26 cellular contexts compared by ENCODE assay signal in the genomic region with DNA sequence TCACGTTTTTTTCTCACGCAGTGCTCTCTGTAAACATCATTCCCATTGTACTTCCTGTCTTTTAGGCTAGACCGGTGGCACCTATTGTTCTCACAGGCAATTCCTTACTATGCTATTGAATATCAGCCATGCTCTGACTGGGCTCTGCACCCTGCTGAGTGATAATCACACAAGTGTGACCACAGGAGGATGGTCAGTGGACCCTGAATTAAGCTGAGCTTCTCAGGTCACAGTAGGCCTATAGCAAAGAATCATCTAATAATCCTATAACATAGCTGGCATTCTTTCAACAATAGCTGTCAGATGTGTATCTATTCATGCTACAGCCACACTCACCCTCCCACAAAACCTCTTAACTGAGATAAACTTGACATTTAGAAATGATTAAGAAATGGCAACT.
A peak's percentile ranks its signal among the peaks of the same experiment; 100 is the strongest.
DNase-seq lines count a peak whose midpoint lies in the region; ATAC-seq lines count a peak whose summit lies in the region.
"Had no signal": no experiment of that assay in that cellular context is flagged by ENCODE, and none has a peak within 500 bp of the region (broad histone marks: within the 10 kb centered on the region; RNA-seq: fewer than 3 reads in every experiment).

No MANE protein-coding gene starts in this region.

- peaks cover 10 to 18% of the 10 kb centered on the region in 2 donors for H3K9me3 Mint-ChIP-seq in activated naive CD4-positive, alpha-beta T cell treated with anti-CD3 and anti-CD28 coated beads, Interleukin-2, amount 50 U/mL, for 72 hours
- H3K9me3 Mint-ChIP-seq: H9 had no signal

- H3K36me3 Mint-ChIP-seq in activated naive CD4-positive, alpha-beta T cell treated with anti-CD3 and anti-CD28 coated beads, Interleukin-2, amount 50 U/mL, for 72 hours = no peaks in the 10 kb centered on the region
- H3K36me3 Mint-ChIP-seq: activated naive CD8-positive, alpha-beta T cell; immature natural killer cell; natural killer cell treated with Interleukin-12 subunit alpha and Interleukin-12 subunit beta and Interleukin-15 and Interleukin-18, amount 100 ng/mL, for 72 hours; stimulated activated memory B cell treated with anti-CD40 and anti-IgM and Interleukin-4, amounts not matched to agents 10 μg/mL and 1 μg/mL and 100 μg/mL, for 72 hours had no signal

- H3K27ac Mint-ChIP-seq in activated naive CD4-positive, alpha-beta T cell treated with anti-CD3 and anti-CD28 coated beads, Interleukin-2, amount 50 U/mL, for 72 hours = no peak overlapping the region
- H3K27ac Mint-ChIP-seq: activated CD4-positive, alpha-beta T cell treated with anti-CD3 and anti-CD28 coated beads for 36 hours; activated naive CD8-positive, alpha-beta T cell; immature natural killer cell; natural killer cell treated with Interleukin-12 subunit alpha and Interleukin-12 subunit beta and Interleukin-15 and Interleukin-18, amount 100 ng/mL, for 72 hours; stimulated activated memory B cell treated with anti-CD40 and anti-IgM and Interleukin-4, amounts not matched to agents 10 μg/mL and 1 μg/mL and 100 μg/mL, for 72 hours had no signal

- ATAC-seq in activated naive CD4-positive, alpha-beta T cell treated with anti-CD3 and anti-CD28 coated beads, Interleukin-2, amount 50 U/mL, for 72 hours = no peak
- ATAC-seq in HG02759 (IDR thresholded peaks at IDR 0.05; ENCODE audit: unreplicated experiment) = no peak
- ATAC-seq in GM21723 (IDR thresholded peaks at IDR 0.05; ENCODE audit: unreplicated experiment) = no peak
- ATAC-seq: activated CD4-positive, alpha-beta T cell treated with anti-CD3 and anti-CD28 coated beads for 36 hours; gastrocnemius medialis; natural killer cell treated with Interleukin-12 subunit alpha and Interleukin-12 subunit beta and Interleukin-15 and Interleukin-18, amount 100 ng/mL, for 72 hours; Right ventricle myocardium inferior; stimulated activated memory B cell treated with anti-CD40 and anti-IgM and Interleukin-4, amounts not matched to agents 10 μg/mL and 1 μg/mL and 100 μg/mL, for 72 hours had no signal

- DNase-seq in NCI-H1417 (lab: John Stamatoyannopoulos, UW) (peak in 2 of 3 experiments; percentile 10 to 58), NCI-H1417 treated with DMSO at 0.1 percent for 48 hours (lab: John Stamatoyannopoulos, UW) (no peak), NCI-H748 (lab: John Stamatoyannopoulos, UW; ENCODE audit: unreplicated experiment) (peak; percentile 86), glomerular visceral epithelial cell (ENCODE audit: extremely low spot score) (peak; percentile 46), NCI-H2171 treated with DMSO at 0.1 percent for 48 hours (lab: John Stamatoyannopoulos, UW) (no peak)
- no peak for DNase-seq in activated naive CD4-positive, alpha-beta T cell treated with anti-CD3 and anti-CD28 coated beads, Interleukin-2, amount 50 U/mL, for 72 hours (ENCODE audit: low spot score in 2 of 2)
- DNase-seq: activated CD4-positive, alpha-beta T cell treated with anti-CD3 and anti-CD28 coated beads for 36 hours; activated T-cell treated with anti-CD3 and anti-CD28 coated beads for 4 hours; C1 segment of cervical spinal cord; COR-L47; gastrocnemius medialis; H9; immature natural killer cell; mammary epithelial cell; MM.1S; NCI-H510A treated with DMSO at 0.1 percent for 48 hours; NK-92 treated with Interleukin-12 subunit alpha and Interleukin-12 subunit beta, amount 100 ng/mL, for 24 hours; PC-9; T-helper 2 cell; trophoblast cell had no signal

Comparison
In these comparisons a context has a peak if more than half of its experiments do, and no peak if none do; other contexts are left out.
1. DNase-seq: peak in NCI-H1417 (2 of 3), NCI-H748 (single experiment) and glomerular visceral epithelial cell (single experiment); none in NCI-H1417 treated with DMSO at 0.1 percent for 48 hours (single experiment), activated naive CD4-positive, alpha-beta T cell treated with anti-CD3 and anti-CD28 coated beads, Interleukin-2, amount 50 U/mL, for 72 hours (0 of 2) and NCI-H2171 treated with DMSO at 0.1 percent for 48 hours (single experiment).